1 cellular context compared by ENCODE assay signal in genomic region chr20:3046677-3047462, GRCh38.
A peak's percentile ranks its signal among the peaks of the same experiment; 100 is the strongest.
TF ChIP-seq lines count a peak whose summit lies in the region.

No MANE protein-coding gene starts in this region.

TF ChIP-seq in K562, 482 proteins besides CTCF, POLR2A, EP300 and RAD21:
- TF ChIP-seq UBTF (IDR thresholded peaks at IDR 0.05; ENCODE audit: borderline replicate concordance in 1 of 2, low read depth in 2 of 2, low read length in 2 of 2) (no peak; a peak in 1 of 4 replicates), ZNF232 (CRISPR knock-in tag; IDR thresholded peaks at IDR 0.05) (0 out of 2 replicates have a peak, but pooled peaks have one; percentile 11), ETV5 (CRISPR knock-in tag; IDR thresholded peaks at IDR 0.05; ENCODE audit: low read depth) (0 out of 2 replicates have a peak, but pooled peaks have one; percentile 19)
